24 cellular contexts compared by ENCODE assay signal in genomic region chr2:99810241-99810640, GRCh38.
DNase-seq lines count a peak whose midpoint lies in the region; ATAC-seq and FAIRE-seq lines count a peak whose summit lies in the region.
"Had no signal": no experiment of that assay in that cellular context is flagged by ENCODE, and none has a peak within 500 bp of the region (broad histone marks: within the 10 kb centered on the region; RNA-seq: fewer than 3 reads in every experiment).

No MANE protein-coding gene starts in this region.

- intact Hi-C loops in activated CD4-positive, alpha-beta T cell treated with anti-CD3 and anti-CD28 coated beads, Interleukin-2, amount 10 ng/mL, durations not matched to agents 24 days and 14 days (cut with micrococcal nuclease) = no loop called here

- H3K4me3 Mint-ChIP-seq in activated CD4-positive, alpha-beta T cell treated with anti-CD3 and anti-CD28 coated beads, Interleukin-2, amount 10 ng/mL, durations not matched to agents 24 days and 14 days = no peak overlapping the region
- H3K4me3 Mint-ChIP-seq: activated CD8-positive, alpha-beta T cell treated with anti-CD3 and anti-CD28 coated beads for 36 hours; activated naive CD8-positive, alpha-beta T cell treated with anti-CD3 and anti-CD28 coated beads, Interleukin-2, amount 10 ng/mL, durations not matched to agents 7 days and 5 days; central memory CD8-positive, alpha-beta T cell; neural crest cell had no signal

- H3K9me3 Mint-ChIP-seq in activated CD4-positive, alpha-beta T cell treated with anti-CD3 and anti-CD28 coated beads, Interleukin-2, amount 10 ng/mL, durations not matched to agents 24 days and 14 days = no peaks in the 10 kb centered on the region
- H3K9me3 Mint-ChIP-seq: activated CD8-positive, alpha-beta T cell treated with anti-CD3 and anti-CD28 coated beads for 36 hours; activated naive CD8-positive, alpha-beta T cell treated with anti-CD3 and anti-CD28 coated beads, Interleukin-2, amount 10 ng/mL, durations not matched to agents 7 days and 5 days; central memory CD8-positive, alpha-beta T cell; neural crest cell had no signal

- H3K27ac Mint-ChIP-seq in activated CD4-positive, alpha-beta T cell treated with anti-CD3 and anti-CD28 coated beads, Interleukin-2, amount 10 ng/mL, durations not matched to agents 24 days and 14 days = no peak overlapping the region
- H3K27ac Mint-ChIP-seq: activated CD8-positive, alpha-beta T cell treated with anti-CD3 and anti-CD28 coated beads for 36 hours; activated naive CD8-positive, alpha-beta T cell treated with anti-CD3 and anti-CD28 coated beads, Interleukin-2, amount 10 ng/mL, durations not matched to agents 7 days and 5 days had no signal

- no peak for ATAC-seq in HG03460 (IDR thresholded peaks at IDR 0.05; ENCODE audit: unreplicated experiment)
- no peak for ATAC-seq in HG03521 (IDR thresholded peaks at IDR 0.05; ENCODE audit: unreplicated experiment)
- ATAC-seq: activated CD8-positive, alpha-beta T cell treated with anti-CD3 and anti-CD28 coated beads for 36 hours; HepG2; right lobe of liver had no signal

- no peaks in the 10 kb centered on the region for H3K4me1 Mint-ChIP-seq in activated CD4-positive, alpha-beta T cell treated with anti-CD3 and anti-CD28 coated beads, Interleukin-2, amount 10 ng/mL, durations not matched to agents 24 days and 14 days
- H3K4me1 Mint-ChIP-seq: activated naive CD8-positive, alpha-beta T cell treated with anti-CD3 and anti-CD28 coated beads, Interleukin-2, amount 10 ng/mL, durations not matched to agents 7 days and 5 days; central memory CD8-positive, alpha-beta T cell had no signal

- H3K36me3 Mint-ChIP-seq in activated CD4-positive, alpha-beta T cell treated with anti-CD3 and anti-CD28 coated beads, Interleukin-2, amount 10 ng/mL, durations not matched to agents 24 days and 14 days (ENCODE audit: low read depth) = no peaks in the 10 kb centered on the region
- H3K36me3 Mint-ChIP-seq: activated naive CD8-positive, alpha-beta T cell treated with anti-CD3 and anti-CD28 coated beads, Interleukin-2, amount 10 ng/mL, durations not matched to agents 7 days and 5 days had no signal

- peaks cover 2% of the 10 kb centered on the region for H3K27me3 Mint-ChIP-seq in activated CD4-positive, alpha-beta T cell treated with anti-CD3 and anti-CD28 coated beads, Interleukin-2, amount 10 ng/mL, durations not matched to agents 24 days and 14 days
- H3K27me3 Mint-ChIP-seq: activated CD8-positive, alpha-beta T cell treated with anti-CD3 and anti-CD28 coated beads for 36 hours; central memory CD8-positive, alpha-beta T cell had no signal

- FAIRE-seq in G401.6 (lab: Jason Lieb, UNC) = peak; percentile 98
- FAIRE-seq: astrocyte, endothelial cell of umbilical vein, HepG2 had no signal

- peak; percentile 98 for DNase-seq in NCI-H146 (lab: John Stamatoyannopoulos, UW)
- peak; percentile 95 for DNase-seq in NCI-H69 (lab: John Stamatoyannopoulos, UW)
- DNase-seq in kidney tubule cell (ENCODE audit: low spot score) = peak; percentile 44
- DNase-seq in activated CD4-positive, alpha-beta T cell treated with anti-CD3 and anti-CD28 coated beads, Interleukin-2, amount 10 ng/mL, durations not matched to agents 24 days and 14 days = no peak
- DNase-seq: activated CD8-positive, alpha-beta T cell treated with anti-CD3 and anti-CD28 coated beads for 36 hours; activated effector memory CD4-positive, alpha-beta T cell treated with anti-CD3 and anti-CD28 coated beads, Interleukin-2, amount 50 U/mL, for 16 hours; activated naive CD8-positive, alpha-beta T cell treated with anti-CD3 and anti-CD28 coated beads, Interleukin-2, amount 10 ng/mL, durations not matched to agents 7 days and 5 days; dorsolateral prefrontal cortex; head of caudate nucleus; kidney glomerular epithelial cell; NCI-H1092; NK-92 treated with Interleukin-12 subunit alpha and Interleukin-12 subunit beta, amount 100 ng/mL, for 24 hours; posterior cingulate gyrus; right lobe of liver; stimulated activated CD4-positive, alpha-beta T cell treated with anti-CD3 and anti-CD28 coated beads, Interleukin-4, amount 100 ng/mL, for 4 hours; stimulated activated naive CD4-positive, alpha-beta T cell had no signal
